ENCODE assay signal across 1 cellular context in genomic region chr9:69376651-69377050, GRCh38.
TF ChIP-seq lines count a peak whose summit lies in the region.

No MANE protein-coding gene starts in this region.

TF ChIP-seq in HepG2, 621 proteins besides CTCF, POLR2A, EP300 and RAD21 (continued from another document):
- no peak for TF ChIP-seq SKIL (CRISPR knock-in tag; IDR thresholded peaks at IDR 0.05; ENCODE audit: borderline replicate concordance)
- TF ChIP-seq UBTF (CRISPR knock-in tag; IDR thresholded peaks at IDR 0.05): no peak
- no peak for TF ChIP-seq IKZF5 (CRISPR knock-in tag; IDR thresholded peaks at IDR 0.05)
- no peak for TF ChIP-seq PRDM10 (CRISPR knock-in tag; IDR thresholded peaks at IDR 0.05; ENCODE audit: low read depth)
- TF ChIP-seq HOXD1 (CRISPR knock-in tag; IDR thresholded peaks at IDR 0.05): no peak
- no peak for TF ChIP-seq JUND (CRISPR knock-in tag; IDR thresholded peaks at IDR 0.05)
- TF ChIP-seq ARID4A (CRISPR knock-in tag; IDR thresholded peaks at IDR 0.05; ENCODE audit: borderline replicate concordance): no peak
